In genomic region chr2:120887844-120888243, GRCh38 we compare ENCODE assay signal across 15 cellular contexts.
DNase-seq lines count a peak whose midpoint lies in the region; ATAC-seq and TF ChIP-seq lines count a peak whose summit lies in the region.
"Had no signal": no experiment of that assay in that cellular context is flagged by ENCODE, and none has a peak within 500 bp of the region (broad histone marks: within the 10 kb centered on the region; RNA-seq: fewer than 3 reads in every experiment).

No MANE protein-coding gene starts in this region.

- H3K36me3 Mint-ChIP-seq in chondrocyte (ENCODE audit: low read depth) (peaks cover 2% of the 10 kb centered on the region), progenitor cell of endocrine pancreas (ENCODE audit: insufficient read depth) (no peaks in the 10 kb centered on the region)
- H3K36me3 Mint-ChIP-seq: activated naive CD4-positive, alpha-beta T cell treated with anti-CD3 and anti-CD28 coated beads, Interleukin-2, amount 10 ng/mL, durations not matched to agents 7 days and 5 days; stimulated activated memory B cell treated with anti-CD40 and anti-IgM and Interleukin-4, amounts not matched to agents 10 μg/mL and 1 μg/mL and 100 μg/mL, for 72 hours had no signal

- H3K4me3 Mint-ChIP-seq in chondrocyte (ENCODE audit: unreplicated experiment) (no peak overlapping the region), progenitor cell of endocrine pancreas (ENCODE audit: low read depth) (no peak overlapping the region)
- H3K4me3 Mint-ChIP-seq: activated naive CD4-positive, alpha-beta T cell treated with anti-CD3 and anti-CD28 coated beads, Interleukin-2, amount 10 ng/mL, durations not matched to agents 7 days and 5 days; stimulated activated memory B cell treated with anti-CD40 and anti-IgM and Interleukin-4, amounts not matched to agents 10 μg/mL and 1 μg/mL and 100 μg/mL, for 72 hours had no signal

- ATAC-seq in sciatic nerve = no peak
- ATAC-seq: esophagus mucosa; stimulated activated memory B cell treated with anti-CD40 and anti-IgM and Interleukin-4, amounts not matched to agents 10 μg/mL and 1 μg/mL and 100 μg/mL, for 72 hours had no signal

- no peaks in the 10 kb centered on the region for H3K27me3 Mint-ChIP-seq in chondrocyte (ENCODE audit: low read depth)
- H3K27me3 Mint-ChIP-seq in progenitor cell of endocrine pancreas = peaks cover 65% of the 10 kb centered on the region
- H3K27me3 Mint-ChIP-seq: activated naive CD4-positive, alpha-beta T cell treated with anti-CD3 and anti-CD28 coated beads, Interleukin-2, amount 10 ng/mL, durations not matched to agents 7 days and 5 days had no signal

- no peak for TF ChIP-seq CTCF in chondrocyte (IDR thresholded peaks at IDR 0.05)
- no peak for TF ChIP-seq CTCF in progenitor cell of endocrine pancreas (IDR thresholded peaks at IDR 0.05; ENCODE audit: unreplicated experiment)

- H3K9me3 Mint-ChIP-seq in chondrocyte (ENCODE audit: low read depth) (no peaks in the 10 kb centered on the region), progenitor cell of endocrine pancreas (ENCODE audit: low read depth) (no peaks in the 10 kb centered on the region)
- H3K9me3 Mint-ChIP-seq: activated naive CD4-positive, alpha-beta T cell treated with anti-CD3 and anti-CD28 coated beads, Interleukin-2, amount 10 ng/mL, durations not matched to agents 7 days and 5 days; stimulated activated memory B cell treated with anti-CD40 and anti-IgM and Interleukin-4, amounts not matched to agents 10 μg/mL and 1 μg/mL and 100 μg/mL, for 72 hours had no signal

- peaks cover 26% of the 10 kb centered on the region for H3K4me1 Mint-ChIP-seq in chondrocyte (ENCODE audit: low read depth)
- peaks cover 26% of the 10 kb centered on the region for H3K4me1 Mint-ChIP-seq in progenitor cell of endocrine pancreas (ENCODE audit: low read depth)
- H3K4me1 Mint-ChIP-seq: activated naive CD4-positive, alpha-beta T cell treated with anti-CD3 and anti-CD28 coated beads, Interleukin-2, amount 10 ng/mL, durations not matched to agents 7 days and 5 days; stimulated activated memory B cell treated with anti-CD40 and anti-IgM and Interleukin-4, amounts not matched to agents 10 μg/mL and 1 μg/mL and 100 μg/mL, for 72 hours had no signal

- intact Hi-C loops in sciatic nerve (cut with DNase I) = no loop called here

- H3K27ac Mint-ChIP-seq in chondrocyte (ENCODE audit: unreplicated experiment) (no peak overlapping the region), progenitor cell of endocrine pancreas (peak overlapping the region; percentile 85)
- H3K27ac Mint-ChIP-seq: activated naive CD4-positive, alpha-beta T cell treated with anti-CD3 and anti-CD28 coated beads, Interleukin-2, amount 10 ng/mL, durations not matched to agents 7 days and 5 days; stimulated activated memory B cell treated with anti-CD40 and anti-IgM and Interleukin-4, amounts not matched to agents 10 μg/mL and 1 μg/mL and 100 μg/mL, for 72 hours had no signal

- DNase-seq in NCI-H1105 (lab: John Stamatoyannopoulos, UW) (peak; percentile 78), NCI-H2029 treated with DMSO at 0.1 percent for 48 hours (lab: John Stamatoyannopoulos, UW) (peak; percentile 44), chondrocyte (ENCODE audit: low spot score) (peak; percentile 64), progenitor cell of endocrine pancreas (ENCODE audit: low spot score, unreplicated experiment) (no peak), NCI-H1694 (lab: John Stamatoyannopoulos, UW) (no peak), AG08396 (ENCODE audit: low spot score) (no peak), sciatic nerve (ENCODE audit: low spot score) (no peak)
- DNase-seq: activated naive CD4-positive, alpha-beta T cell treated with anti-CD3 and anti-CD28 coated beads, Interleukin-2, amount 10 ng/mL, durations not matched to agents 7 days and 5 days; activated T-cell treated with anti-CD3 and anti-CD28 coated beads for 4 hours; GOT3; MM.1S; PC-9; SK-N-SH had no signal

Comparison
In these comparisons a context has a peak if more than half of its experiments do, and no peak if none do; other contexts are left out.
1. DNase-seq: peak in NCI-H1105 (single experiment), NCI-H2029 treated with DMSO at 0.1 percent for 48 hours (single experiment) and chondrocyte (single experiment); none in progenitor cell of endocrine pancreas (single experiment), NCI-H1694 (single experiment), AG08396 (single experiment) and sciatic nerve (single experiment).